ENCODE assay signal across 26 cellular contexts in genomic region chr3:197014942-197015575, GRCh38. TPM values are rescaled to one million over a fixed set of nuclear protein-coding genes. Genes with fewer than 3 reads are reported as not detected.
DNase-seq lines count a peak whose midpoint lies in the region; ATAC-seq and TF ChIP-seq lines count a peak whose summit lies in the region.
"Had no signal": no experiment of that assay in that cellular context is flagged by ENCODE, and none has a peak within 500 bp of the region (broad histone marks: within the 10 kb centered on the region; RNA-seq: fewer than 3 reads in every experiment).

No MANE protein-coding gene starts in this region.

- no peaks in the 10 kb centered on the region for H3K9me3 Mint-ChIP-seq in stimulated activated naive CD8-positive, alpha-beta T cell treated with anti-CD3 and anti-CD28 coated beads, Interleukin-15, amount 100 ng/mL, for 72 hours
- no peaks in the 10 kb centered on the region for H3K9me3 Mint-ChIP-seq in chondrocyte (ENCODE audit: low read depth)
- no peaks in the 10 kb centered on the region for H3K9me3 Mint-ChIP-seq in CD4-positive, alpha-beta T cell
- H3K9me3 Mint-ChIP-seq: CD8-positive, alpha-beta memory T cell had no signal

- POLR2A ChIA-PET in CD4-positive, alpha-beta T cell (lab: Charles Lee): no interaction called here

- H3K4me2 ChIP-seq in osteoblast (ENCODE audit: insufficient read depth, low read length): no peak overlapping the region

- no peaks in the 10 kb centered on the region for H3K79me2 ChIP-seq in osteoblast (ENCODE audit: insufficient read depth, low read length)

- peak overlapping the region in 1 of 2 donors; percentile 54 for H3K27ac Mint-ChIP-seq in stimulated activated naive CD8-positive, alpha-beta T cell treated with anti-CD3 and anti-CD28 coated beads, Interleukin-15, amount 100 ng/mL, for 72 hours
- H3K27ac Mint-ChIP-seq in chondrocyte (ENCODE audit: unreplicated experiment): no peak overlapping the region
- no peak overlapping the region for H3K27ac Mint-ChIP-seq in CD4-positive, alpha-beta T cell
- H3K27ac Mint-ChIP-seq: CD8-positive, alpha-beta memory T cell had no signal

- H3K27me3 Mint-ChIP-seq in stimulated activated naive CD8-positive, alpha-beta T cell treated with anti-CD3 and anti-CD28 coated beads, Interleukin-15, amount 100 ng/mL, for 72 hours: no peaks in the 10 kb centered on the region
- peaks cover 13% of the 10 kb centered on the region for H3K27me3 Mint-ChIP-seq in chondrocyte (ENCODE audit: low read depth)
- no peaks in the 10 kb centered on the region for H3K27me3 Mint-ChIP-seq in CD4-positive, alpha-beta T cell

- no peak overlapping the region for H2AFZ ChIP-seq in osteoblast (ENCODE audit: low read length)

- CTCF ChIA-PET in CD4-positive, alpha-beta T cell (lab: Charles Lee): no interaction called here

- no peaks in the 10 kb centered on the region for H3K36me3 ChIP-seq in osteoblast (ENCODE audit: insufficient read depth, low read length)
- H3K36me3 ChIP-seq: SJSA1 had no signal

- no peak overlapping the region for H3K4me3 Mint-ChIP-seq in stimulated activated naive CD8-positive, alpha-beta T cell treated with anti-CD3 and anti-CD28 coated beads, Interleukin-15, amount 100 ng/mL, for 72 hours
- H3K4me3 Mint-ChIP-seq in chondrocyte (ENCODE audit: unreplicated experiment): no peak overlapping the region
- no peak overlapping the region for H3K4me3 Mint-ChIP-seq in CD4-positive, alpha-beta T cell
- H3K4me3 Mint-ChIP-seq: CD8-positive, alpha-beta memory T cell had no signal

- no peak for DNase-seq in stimulated activated naive CD8-positive, alpha-beta T cell treated with anti-CD3 and anti-CD28 coated beads, Interleukin-15, amount 100 ng/mL, for 72 hours
- no peak for DNase-seq in stimulated activated naive CD8-positive, alpha-beta T cell treated with anti-CD3 and anti-CD28 coated beads, Interleukin-15, Interleukin-2, amounts not matched to agents 100 U/mL and 50 U/mL, for 24 hours
- DNase-seq in chondrocyte (ENCODE audit: low spot score) (peak; percentile 87), osteoblast (ENCODE audit: insufficient read length, low spot score, missing footprints) (peak; percentile 65), NCI-H1048 (lab: John Stamatoyannopoulos, UW) (no peak)
- no peak for DNase-seq in CD4-positive, alpha-beta T cell
- DNase-seq: 8988T; ACHN; DMS 273 treated with DMSO at 0.1 percent for 48 hours; DMS79 treated with DMSO at 0.1 percent for 48 hours; GF-D8; GOT3; HCEC 1CT; KBM-7; MV-4-11; NCI-H2029; NCI-H446 treated with DMSO at 0.1 percent for 48 hours; NCI-H526; NCI-H82; NK-92 treated with Interleukin-12 subunit alpha and Interleukin-12 subunit beta, amount 100 ng/mL, for 24 hours; PC-3 had no signal

- no peaks in the 10 kb centered on the region for H3K9me3 ChIP-seq in osteoblast (ENCODE audit: low read depth, low read length)
- no peaks in the 10 kb centered on the region for H3K9me3 ChIP-seq in CD4-positive, alpha-beta T cell (ENCODE audit: control insufficient read depth, low read length)
- H3K9me3 ChIP-seq: SJSA1 had no signal

- H3K4me1 ChIP-seq in osteoblast (ENCODE audit: insufficient read depth, low read length): no peaks in the 10 kb centered on the region
- H3K4me1 ChIP-seq: SJSA1 had no signal

- H3K4me1 Mint-ChIP-seq in stimulated activated naive CD8-positive, alpha-beta T cell treated with anti-CD3 and anti-CD28 coated beads, Interleukin-15, amount 100 ng/mL, for 72 hours: no peaks in the 10 kb centered on the region
- no peaks in the 10 kb centered on the region for H3K4me1 Mint-ChIP-seq in chondrocyte (ENCODE audit: low read depth)
- H3K4me1 Mint-ChIP-seq in CD4-positive, alpha-beta T cell (ENCODE audit: low read depth): no peaks in the 10 kb centered on the region
- H3K4me1 Mint-ChIP-seq: CD8-positive, alpha-beta memory T cell had no signal

- intact Hi-C loops in CD4-positive, alpha-beta T cell (cut with DNase I, micrococcal nuclease): no loop called here

- TF ChIP-seq CTCF in chondrocyte (IDR thresholded peaks at IDR 0.05) (no peak), osteoblast (IDR thresholded peaks at IDR 0.05; ENCODE audit: extremely low read depth, low read depth, low read length) (no peak)
- no peak for TF ChIP-seq CTCF in CD4-positive, alpha-beta T cell (IDR thresholded peaks at IDR 0.05)

- no peak overlapping the region for H3K27ac ChIP-seq in osteoblast (ENCODE audit: low read depth, low read length)
- H3K27ac ChIP-seq in CD4-positive, alpha-beta T cell (ENCODE audit: low read depth, low read length): no peak overlapping the region
- H3K27ac ChIP-seq: SJSA1 had no signal

- no peak overlapping the region for H3K4me3 ChIP-seq in osteoblast (ENCODE audit: insufficient read depth, low read length)
- H3K4me3 ChIP-seq: SJSA1 had no signal

- H3K36me3 Mint-ChIP-seq in chondrocyte (ENCODE audit: low read depth): no peaks in the 10 kb centered on the region
- no peaks in the 10 kb centered on the region for H3K36me3 Mint-ChIP-seq in CD4-positive, alpha-beta T cell (ENCODE audit: low read depth)
- H3K36me3 Mint-ChIP-seq: CD8-positive, alpha-beta memory T cell had no signal

- peak; percentile 43 for ATAC-seq in stimulated activated naive CD8-positive, alpha-beta T cell treated with anti-CD3 and anti-CD28 coated beads, Interleukin-15, amount 100 ng/mL, for 72 hours
- no peak for ATAC-seq in stimulated activated naive CD8-positive, alpha-beta T cell treated with anti-CD3 and anti-CD28 coated beads, Interleukin-15, Interleukin-2, amounts not matched to agents 100 U/mL and 50 U/mL, for 24 hours
- ATAC-seq in HG03571 (IDR thresholded peaks at IDR 0.05; ENCODE audit: unreplicated experiment) (no peak), HG02840 (IDR thresholded peaks at IDR 0.05; ENCODE audit: low FRiP score, unreplicated experiment) (no peak)
- ATAC-seq in CD4-positive, alpha-beta T cell (ENCODE audit: poor library complexity): no peak
- ATAC-seq: PC-3, Right ventricle myocardium inferior had no signal

- H4K20me1 ChIP-seq in osteoblast (ENCODE audit: insufficient read depth, low read length): no peaks in the 10 kb centered on the region

- H3K27me3 ChIP-seq in osteoblast (ENCODE audit: insufficient read depth, low read length): peaks cover 16% of the 10 kb centered on the region
- H3K27me3 ChIP-seq in CD4-positive, alpha-beta T cell (ENCODE audit: control insufficient read depth, insufficient read depth, low read length): no peaks in the 10 kb centered on the region
- H3K27me3 ChIP-seq: SJSA1 had no signal

RNA-seq across cellular contexts. Expression of gene MELTF, which starts 14.6 kb away (rescaled TPM):
- 4.5 to 5.2 TPM (median 5.1 TPM) in 3 replicates for total RNA-seq in chondrocyte
- total RNA-seq in osteoblast: 2.4 and 5.1 TPM in 2 replicates
- total RNA-seq in CD4-positive, alpha-beta T cell: 1 to 10 TPM in 1 of 2 experiments, under 1 TPM in 1; 0.89 to 1.2 TPM

RNA-seq across cellular contexts. Expression of gene PIGZ, which starts 46.4 kb away (rescaled TPM):
- 8.8 to 10.1 TPM (median 9.9 TPM) in 3 replicates for total RNA-seq in chondrocyte
- total RNA-seq in osteoblast: 2.9 and 4.0 TPM in 2 replicates
- under 1 TPM; 0.33 to 0.61 TPM for total RNA-seq in CD4-positive, alpha-beta T cell

Comparison
In these comparisons a context has a peak if more than half of its experiments do, and no peak if none do; other contexts are left out.
1. DNase-seq: peak in chondrocyte (single experiment) and osteoblast (single experiment); none in stimulated activated naive CD8-positive, alpha-beta T cell treated with anti-CD3 and anti-CD28 coated beads, Interleukin-15, amount 100 ng/mL, for 72 hours (0 of 2), stimulated activated naive CD8-positive, alpha-beta T cell treated with anti-CD3 and anti-CD28 coated beads, Interleukin-15, Interleukin-2, amounts not matched to agents 100 U/mL and 50 U/mL, for 24 hours (single experiment), NCI-H1048 (single experiment) and CD4-positive, alpha-beta T cell (0 of 10).